16 cellular contexts compared by ENCODE assay signal in genomic region chr17:69250641-69251040, GRCh38.
"Had no signal": no experiment of that assay in that cellular context is flagged by ENCODE, and none has a peak within 500 bp of the region (broad histone marks: within the 10 kb centered on the region; RNA-seq: fewer than 3 reads in every experiment).

No MANE protein-coding gene starts in this region.

- H3K9me3 ChIP-seq: esophagus muscularis mucosa, heart right ventricle, pancreas, testis, upper lobe of right lung had no signal

- H3K4me1 Mint-ChIP-seq: neural crest cell; stimulated activated naive CD8-positive, alpha-beta T cell treated with anti-CD3 and anti-CD28 coated beads, Interleukin-15, amount 100 ng/mL, for 72 hours; T-cell had no signal

- ATAC-seq: activated CD8-positive, alpha-beta T cell treated with anti-CD3 and anti-CD28 coated beads, Interleukin-2, amount 10 ng/mL, durations not matched to agents 7 days and 5 days; heart right ventricle; left ventricle myocardium superior; pancreas; stimulated activated naive CD8-positive, alpha-beta T cell treated with anti-CD3 and anti-CD28 coated beads, Interleukin-15, amount 100 ng/mL, for 72 hours; T-cell; upper lobe of right lung had no signal

- H3K4me1 ChIP-seq: esophagus muscularis mucosa, heart right ventricle, testis, upper lobe of right lung had no signal

- H3K27ac Mint-ChIP-seq: activated CD8-positive, alpha-beta T cell treated with anti-CD3 and anti-CD28 coated beads, Interleukin-2, amount 10 ng/mL, durations not matched to agents 7 days and 5 days; stimulated activated naive CD8-positive, alpha-beta T cell treated with anti-CD3 and anti-CD28 coated beads, Interleukin-15, amount 100 ng/mL, for 72 hours; T-cell had no signal

- H3K4me3 Mint-ChIP-seq: activated CD8-positive, alpha-beta T cell treated with anti-CD3 and anti-CD28 coated beads, Interleukin-2, amount 10 ng/mL, durations not matched to agents 7 days and 5 days; neural crest cell; stimulated activated naive CD8-positive, alpha-beta T cell treated with anti-CD3 and anti-CD28 coated beads, Interleukin-15, amount 100 ng/mL, for 72 hours; T-cell had no signal

- H3K9me3 Mint-ChIP-seq: neural crest cell; stimulated activated naive CD8-positive, alpha-beta T cell treated with anti-CD3 and anti-CD28 coated beads, Interleukin-15, amount 100 ng/mL, for 72 hours; T-cell had no signal

- H3K4me3 ChIP-seq: esophagus muscularis mucosa, heart right ventricle, pancreas, testis, upper lobe of right lung had no signal

- H3K27me3 Mint-ChIP-seq: stimulated activated naive CD8-positive, alpha-beta T cell treated with anti-CD3 and anti-CD28 coated beads, Interleukin-15, amount 100 ng/mL, for 72 hours; T-cell had no signal

- H3K27me3 ChIP-seq: esophagus muscularis mucosa, heart right ventricle, pancreas, testis, upper lobe of right lung had no signal

- DNase-seq: activated CD8-positive, alpha-beta memory T cell treated with anti-CD3 and anti-CD28 coated beads, Interleukin-2, amount 50 U/mL, for 48 hours; activated CD8-positive, alpha-beta T cell treated with anti-CD3 and anti-CD28 coated beads, Interleukin-2, amount 10 ng/mL, durations not matched to agents 7 days and 5 days; activated naive CD4-positive, alpha-beta T cell; heart right ventricle; left ventricle myocardium superior; pancreas; stimulated activated CD4-positive, alpha-beta T cell treated with anti-CD3 and anti-CD28 coated beads, Interleukin-15, amount 100 ng/mL, for 24 hours; stimulated activated CD4-positive, alpha-beta T cell treated with anti-CD3 and anti-CD28 coated beads, Interleukin-4, amount 100 ng/mL, for 24 hours; stimulated activated naive CD8-positive, alpha-beta T cell treated with anti-CD3 and anti-CD28 coated beads, Interleukin-15, amount 100 ng/mL, for 72 hours; T-cell; T1000; testis; upper lobe of right lung had no signal

- H3K27ac ChIP-seq: esophagus muscularis mucosa, heart right ventricle, pancreas, testis, upper lobe of right lung, VCaP had no signal
